ENCODE assay signal across 18 cellular contexts in genomic region chr4:6727943-6728250, GRCh38. TPM values are rescaled to one million over a fixed set of nuclear protein-coding genes. Genes with fewer than 3 reads are reported as not detected.
DNase-seq lines count a peak whose midpoint lies in the region; TF ChIP-seq lines count a peak whose summit lies in the region.
"Had no signal": no experiment of that assay in that cellular context is flagged by ENCODE, and none has a peak within 500 bp of the region (broad histone marks: within the 10 kb centered on the region; RNA-seq: fewer than 3 reads in every experiment).

No MANE protein-coding gene starts in this region.

- no peak for TF ChIP-seq CTCF in endothelial cell (IDR thresholded peaks at IDR 0.05; ENCODE audit: unreplicated experiment)
- no peak for TF ChIP-seq CTCF in SK-N-SH (IDR thresholded peaks at IDR 0.05)

- H3K27ac ChIP-seq in SJSA1 (peak overlapping the region; percentile 91), substantia nigra (ENCODE audit: low read depth, low read length, poor library complexity, severe bottlenecking) (peak overlapping the region; percentile 69), SK-N-SH (ENCODE audit: low read depth in 2 of 2, low read length in 1 of 2) (no peak overlapping the region)
- H3K27ac ChIP-seq: right atrium auricular region had no signal

- H4K20me1 ChIP-seq in SK-N-SH (ENCODE audit: insufficient read depth): no peaks in the 10 kb centered on the region

- no peaks in the 10 kb centered on the region for H3K4me1 Mint-ChIP-seq in endothelial cell (ENCODE audit: unreplicated experiment)

- no peaks in the 10 kb centered on the region for H3K9me2 ChIP-seq in SK-N-SH

- no peak overlapping the region for H3K9ac ChIP-seq in SK-N-SH

- H3K36me3 ChIP-seq in SJSA1 (no peaks in the 10 kb centered on the region), SK-N-SH (replicated peaks in 1 of 2; ENCODE audit: control insufficient read depth in 1 of 2, insufficient read depth in 2 of 2, low read length in 1 of 2) (no peaks in the 10 kb centered on the region)
- H3K36me3 ChIP-seq: BE2C, right atrium auricular region, SJCRH30, tibial artery had no signal

- H3K9me3 Mint-ChIP-seq in endothelial cell (ENCODE audit: unreplicated experiment): no peaks in the 10 kb centered on the region

- no peak overlapping the region for H3K4me3 Mint-ChIP-seq in endothelial cell (ENCODE audit: unreplicated experiment)

- peaks cover 6% of the 10 kb centered on the region for H3F3A ChIP-seq in SK-N-SH (replicated peaks; ENCODE audit: insufficient read depth)

- H3K27ac Mint-ChIP-seq in endothelial cell (ENCODE audit: unreplicated experiment): peak overlapping the region; percentile 48

- peaks cover 66% of the 10 kb centered on the region for H3K4me1 ChIP-seq in SJSA1 (replicated peaks)
- no peaks in the 10 kb centered on the region for H3K4me1 ChIP-seq in SK-N-SH (ENCODE audit: control insufficient read depth in 1 of 2, insufficient read depth in 2 of 2, low read depth in 1 of 2, low read length in 1 of 2)
- H3K4me1 ChIP-seq: BE2C had no signal

- no peak overlapping the region for H3K4me2 ChIP-seq in SK-N-SH

- H3K27me3 ChIP-seq in SJSA1 (replicated peaks): no peaks in the 10 kb centered on the region
- no peaks in the 10 kb centered on the region for H3K27me3 ChIP-seq in SK-N-SH (ENCODE audit: insufficient read depth)
- H3K27me3 ChIP-seq: BE2C, right atrium auricular region, SJCRH30, tibial artery had no signal

- 93% methylated on average over 3 of the region's 3 CpGs for WGBS in SK-N-SH (ENCODE audit: low lambda C conversion rate)

- no peaks in the 10 kb centered on the region for H3K79me2 ChIP-seq in SK-N-SH (ENCODE audit: insufficient read depth)

- DNase-seq in Daoy (ENCODE audit: low read depth) (peak; percentile 76), SJSA1 (ENCODE audit: low read depth in 1 of 2, low spot score in 2 of 2) (peak; percentile 86), endothelial cell (ENCODE audit: low spot score) (no peak), substantia nigra (lab: John Stamatoyannopoulos, UW) (no peak), SK-N-SH (no peak), UCSD-AML1 (lab: John Stamatoyannopoulos, UW; ENCODE audit: unreplicated experiment) (no peak)
- DNase-seq in stimulated activated CD4-positive, alpha-beta T cell treated with anti-CD3 and anti-CD28 coated beads, Interleukin-15, amount 100 ng/mL, for 24 hours: no peak
- DNase-seq: activated CD8-positive, alpha-beta memory T cell treated with anti-CD3 and anti-CD28 coated beads, Interleukin-2, amount 50 U/mL, for 4 hours; BE2C; DMS 273 treated with DMSO at 0.1 percent for 48 hours; GF-D8; left ventricle myocardium superior; NCI-H1417 treated with DMSO at 0.1 percent for 48 hours; occipital lobe had no signal

- H3K36me3 Mint-ChIP-seq in endothelial cell (ENCODE audit: low read depth, unreplicated experiment): no peaks in the 10 kb centered on the region

- H3K27me3 Mint-ChIP-seq in endothelial cell (ENCODE audit: unreplicated experiment): peaks cover 9% of the 10 kb centered on the region

- H3K4me3 ChIP-seq in SJSA1 (no peak overlapping the region), SK-N-SH (ENCODE audit: low read depth in 2 of 2, low read length in 1 of 2) (no peak overlapping the region)
- H3K4me3 ChIP-seq: right atrium auricular region had no signal

- no peak for TF ChIP-seq EP300 in SK-N-SH (IDR thresholded peaks at IDR 0.05; ENCODE audit: borderline replicate concordance in 1 of 2, low read depth in 1 of 2, low read length in 1 of 2)

- CTCF ChIA-PET in SK-N-SH (lab: Yijun Ruan, JAX): interaction anchor here (1.1 to 3.4 kb wide), 4 partner anchors 8 to 315 kb away, joined by 3 to 25 read pairs (median 6); partner anchors contain the start of gene TADA2B

- H3K9me3 ChIP-seq in SJSA1 (replicated peaks) (no peaks in the 10 kb centered on the region), SK-N-SH (no peaks in the 10 kb centered on the region)
- H3K9me3 ChIP-seq: BE2C, right atrium auricular region, SJCRH30, tibial artery had no signal

- no peak for TF ChIP-seq RAD21 in SK-N-SH (IDR thresholded peaks at IDR 0.05; ENCODE audit: low read length)

- H2AFZ ChIP-seq in SK-N-SH (ENCODE audit: low read depth): no peak overlapping the region

- POLR2A ChIA-PET in SK-N-SH (lab: Yijun Ruan, JAX): no interaction called here

TF ChIP-seq in SK-N-SH, 30 proteins besides CTCF, POLR2A, EP300 and RAD21:
- TF ChIP-seq RFX5 (IDR thresholded peaks at IDR 0.05; ENCODE audit: low read length): no peak
TF ChIP-seq in SK-N-SH: peak in this region for 0.

RNA-seq across cellular contexts. Expression of gene BLOC1S4, which starts 11.9 kb away (rescaled TPM):
- total RNA-seq in Daoy (2014; rRNA removed; shearing (Covaris generic)): 17.2 and 24.2 TPM in 2 replicates
- total RNA-seq in SJSA1 (2014; rRNA removed; shearing (Covaris generic)): 14.4 and 25.0 TPM in 2 replicates
- 20.9 TPM for total RNA-seq in endothelial cell (ENCODE audit: unreplicated experiment)
- 21.9 and 22.1 TPM in 2 replicates for polyA plus RNA-seq in SK-N-SH (2012; rRNA removed)
- 19.1 and 23.7 TPM in 2 replicates for polyA plus RNA-seq in SK-N-SH (2012; cell fraction: cytosol; rRNA removed)
- 11.5 and 13.3 TPM in 2 replicates for polyA plus RNA-seq in SK-N-SH (2012; cell fraction: nucleus; rRNA removed)

RNA-seq across cellular contexts. Expression of gene MRFAP1L1, which starts 18.2 kb away (rescaled TPM):
- 92.5 and 151 TPM in 2 replicates for total RNA-seq in Daoy (2014; rRNA removed; shearing (Covaris generic))
- total RNA-seq in SJSA1 (2014; rRNA removed; shearing (Covaris generic)): 37.4 and 41.0 TPM in 2 replicates
- total RNA-seq in endothelial cell (ENCODE audit: unreplicated experiment): 43.0 TPM
- 60.3 and 64.1 TPM in 2 replicates for polyA plus RNA-seq in SK-N-SH (2012; rRNA removed)
- 76.3 and 97.1 TPM in 2 replicates for polyA plus RNA-seq in SK-N-SH (2012; cell fraction: cytosol; rRNA removed)
- 29.8 and 34.5 TPM in 2 replicates for polyA plus RNA-seq in SK-N-SH (2012; cell fraction: nucleus; rRNA removed)

RNA-seq across cellular contexts. Expression of gene S100P, which starts 34.2 kb away (rescaled TPM):
- not detected in 2 replicates for total RNA-seq in Daoy (2014; rRNA removed; shearing (Covaris generic))
- total RNA-seq in SJSA1 (2014; rRNA removed; shearing (Covaris generic)): not detected in 2 replicates
- total RNA-seq in endothelial cell (ENCODE audit: unreplicated experiment): not detected
- not detected in 2 replicates for polyA plus RNA-seq in SK-N-SH (2012; rRNA removed)
- not detected in 2 replicates for polyA plus RNA-seq in SK-N-SH (2012; cell fraction: cytosol; rRNA removed)
- polyA plus RNA-seq in SK-N-SH (2012; cell fraction: nucleus; rRNA removed): 0.25 TPM in 1 of 2 replicates, not detected in the other
- total RNA-seq: M059J had no signal

RNA-seq across cellular contexts. Expression of gene KIAA0232, which starts 54.6 kb away (rescaled TPM):
- total RNA-seq in Daoy (2014; rRNA removed; shearing (Covaris generic)): 9.0 TPM in 2 replicates
- total RNA-seq in SJSA1 (2014; rRNA removed; shearing (Covaris generic)): 7.7 and 19.8 TPM in 2 replicates
- total RNA-seq in endothelial cell (ENCODE audit: unreplicated experiment): 27.2 TPM
- polyA plus RNA-seq in SK-N-SH (2012; rRNA removed): 5.7 and 7.7 TPM in 2 replicates
- 7.1 and 7.2 TPM in 2 replicates for polyA plus RNA-seq in SK-N-SH (2012; cell fraction: cytosol; rRNA removed)
- polyA plus RNA-seq in SK-N-SH (2012; cell fraction: nucleus; rRNA removed): 4.6 and 9.7 TPM in 2 replicates

Comparison
In these comparisons a context has a peak if more than half of its experiments do, and no peak if none do; other contexts are left out.
1. DNase-seq: peak in Daoy (single experiment) and SJSA1 (2 of 2); none in endothelial cell (single experiment), substantia nigra (0 of 49), stimulated activated CD4-positive, alpha-beta T cell treated with anti-CD3 and anti-CD28 coated beads, Interleukin-15, amount 100 ng/mL, for 24 hours (single experiment), SK-N-SH (single experiment) and UCSD-AML1 (single experiment).
2. H3K27ac ChIP-seq: peak in SJSA1 (single experiment) and substantia nigra (single experiment); none in SK-N-SH (0 of 2).